ENCODE assay signal across 8 cellular contexts in genomic region chr12:56315256-56315625, GRCh38. TPM values are rescaled to one million over a fixed set of nuclear protein-coding genes. Genes with fewer than 3 reads are reported as not detected.
A peak's percentile ranks its signal among the peaks of the same experiment; 100 is the strongest.
DNase-seq lines count a peak whose midpoint lies in the region; ATAC-seq and TF ChIP-seq lines count a peak whose summit lies in the region.

No MANE protein-coding gene starts in this region.

- H3K36me3 Mint-ChIP-seq in activated CD4-positive, alpha-beta T cell treated with anti-CD3 and anti-CD28 coated beads, Interleukin-2, amount 10 ng/mL, durations not matched to agents 7 days and 5 days (ENCODE audit: low read depth) = peaks cover 27% of the 10 kb centered on the region
- peaks cover 30% of the 10 kb centered on the region for H3K36me3 Mint-ChIP-seq in activated CD4-positive, alpha-beta memory T cell treated with anti-CD3 and anti-CD28 coated beads, Interleukin-2, amount 10 ng/mL, durations not matched to agents 7 days and 5 days (ENCODE audit: low read depth)
- no peaks in the 10 kb centered on the region for H3K36me3 Mint-ChIP-seq in glutamatergic neuron (ENCODE audit: unreplicated experiment)

- no peak for TF ChIP-seq CTCF in glutamatergic neuron (IDR thresholded peaks at IDR 0.05; ENCODE audit: partially characterized antibody, unreplicated experiment)

- POLR2A ChIA-PET in activated CD4-positive, alpha-beta T cell treated with anti-CD3 and anti-CD28 coated beads, Interleukin-2, amount 10 ng/mL, durations not matched to agents 7 days and 5 days (lab: Charles Lee) = interaction anchor here (1.6 kb wide), 1 partner anchor 44 kb away, joined by 10 read pairs; the partner anchor contains the start of gene STAT2
- POLR2A ChIA-PET in activated CD4-positive, alpha-beta memory T cell treated with anti-CD3 and anti-CD28 coated beads, Interleukin-2, amount 10 ng/mL, durations not matched to agents 7 days and 5 days (lab: Charles Lee) = interaction anchor here (0.9 to 3.8 kb wide), 22 partner anchors 10 to 341 kb away, joined by 3 to 66 read pairs (median 5); partner anchors contain the start of genes COQ10A, IL23A, MYL6B and PAN2

- no peaks in the 10 kb centered on the region for H3K27me3 Mint-ChIP-seq in activated CD4-positive, alpha-beta T cell treated with anti-CD3 and anti-CD28 coated beads, Interleukin-2, amount 10 ng/mL, durations not matched to agents 7 days and 5 days
- H3K27me3 Mint-ChIP-seq in activated CD4-positive, alpha-beta memory T cell treated with anti-CD3 and anti-CD28 coated beads, Interleukin-2, amount 10 ng/mL, durations not matched to agents 7 days and 5 days = no peaks in the 10 kb centered on the region
- H3K27me3 Mint-ChIP-seq in glutamatergic neuron (ENCODE audit: unreplicated experiment) = peaks cover 6% of the 10 kb centered on the region

- peak overlapping the region; percentile 97 for H3K4me3 Mint-ChIP-seq in activated CD4-positive, alpha-beta T cell treated with anti-CD3 and anti-CD28 coated beads, Interleukin-2, amount 10 ng/mL, durations not matched to agents 7 days and 5 days
- H3K4me3 Mint-ChIP-seq in activated CD4-positive, alpha-beta memory T cell treated with anti-CD3 and anti-CD28 coated beads, Interleukin-2, amount 10 ng/mL, durations not matched to agents 7 days and 5 days = peak overlapping the region; percentile 96
- H3K4me3 Mint-ChIP-seq in glutamatergic neuron (ENCODE audit: unreplicated experiment) = peak overlapping the region; percentile 97

- CTCF ChIA-PET in activated CD4-positive, alpha-beta T cell treated with anti-CD3 and anti-CD28 coated beads, Interleukin-2, amount 10 ng/mL, durations not matched to agents 7 days and 5 days (lab: Charles Lee) = interaction anchor here (1.0 to 2.3 kb wide), 17 partner anchors 8 to 258 kb away, joined by 3 to 8 read pairs (median 6); partner anchors contain the start of genes IL23A, PAN2, SMARCC2 and SPRYD4
- CTCF ChIA-PET in activated CD4-positive, alpha-beta memory T cell treated with anti-CD3 and anti-CD28 coated beads, Interleukin-2, amount 10 ng/mL, durations not matched to agents 7 days and 5 days (lab: Charles Lee) = interaction anchor here (0.9 to 2.6 kb wide), 9 partner anchors 10 to 149 kb away, joined by 3 to 24 read pairs (median 5); partner anchors contain the start of genes ANKRD52, IL23A, RNF41 and STAT2

- H3K9me3 Mint-ChIP-seq in activated CD4-positive, alpha-beta T cell treated with anti-CD3 and anti-CD28 coated beads, Interleukin-2, amount 10 ng/mL, durations not matched to agents 7 days and 5 days = no peaks in the 10 kb centered on the region
- H3K9me3 Mint-ChIP-seq in activated CD4-positive, alpha-beta memory T cell treated with anti-CD3 and anti-CD28 coated beads, Interleukin-2, amount 10 ng/mL, durations not matched to agents 7 days and 5 days = no peaks in the 10 kb centered on the region
- H3K9me3 Mint-ChIP-seq in glutamatergic neuron (ENCODE audit: unreplicated experiment) = no peaks in the 10 kb centered on the region

- peaks cover 24% of the 10 kb centered on the region for H3K4me1 Mint-ChIP-seq in activated CD4-positive, alpha-beta T cell treated with anti-CD3 and anti-CD28 coated beads, Interleukin-2, amount 10 ng/mL, durations not matched to agents 7 days and 5 days
- peaks cover 21% of the 10 kb centered on the region for H3K4me1 Mint-ChIP-seq in activated CD4-positive, alpha-beta memory T cell treated with anti-CD3 and anti-CD28 coated beads, Interleukin-2, amount 10 ng/mL, durations not matched to agents 7 days and 5 days
- H3K4me1 Mint-ChIP-seq in glutamatergic neuron (ENCODE audit: low read depth, unreplicated experiment) = peaks cover 3% of the 10 kb centered on the region

- DNase-seq in activated CD4-positive, alpha-beta T cell treated with anti-CD3 and anti-CD28 coated beads, Interleukin-2, amount 10 ng/mL, durations not matched to agents 7 days and 5 days = no peak
- DNase-seq in activated CD4-positive, alpha-beta T cell treated with anti-CD3 and anti-CD28 coated beads, Interleukin-2, amount 50 U/mL, for 4 hours = no peak
- peak; percentile 31 for DNase-seq in activated CD4-positive, alpha-beta memory T cell treated with anti-CD3 and anti-CD28 coated beads, Interleukin-2, amount 10 ng/mL, durations not matched to agents 7 days and 5 days
- DNase-seq in glutamatergic neuron (no peak), posterior cingulate gyrus (peak in 6 of 10 donors; percentile 17 to 92 (median 56)), DMS153 (lab: John Stamatoyannopoulos, UW) (no peak), DMS79 treated with DMSO at 0.1 percent for 48 hours (lab: John Stamatoyannopoulos, UW) (no peak)

- peak overlapping the region; percentile 97 for H3K27ac Mint-ChIP-seq in activated CD4-positive, alpha-beta T cell treated with anti-CD3 and anti-CD28 coated beads, Interleukin-2, amount 10 ng/mL, durations not matched to agents 7 days and 5 days
- H3K27ac Mint-ChIP-seq in activated CD4-positive, alpha-beta memory T cell treated with anti-CD3 and anti-CD28 coated beads, Interleukin-2, amount 10 ng/mL, durations not matched to agents 7 days and 5 days = peak overlapping the region; percentile 94
- peak overlapping the region; percentile 96 for H3K27ac Mint-ChIP-seq in glutamatergic neuron (ENCODE audit: unreplicated experiment)

- ATAC-seq in GM21526 (IDR thresholded peaks at IDR 0.05; ENCODE audit: low FRiP score, unreplicated experiment) = no peak

- intact Hi-C loops in posterior cingulate gyrus (cut with DNase I) = loop anchor here (5.0 kb wide), 1 partner anchor 147 kb away; no protein-coding TSS in a partner anchor

RNA-seq across cellular contexts. Expression of gene CNPY2, which starts 0.5 kb away (rescaled TPM):
- 100 to 1,000 TPM in 1 of 2 experiments, 10 to 100 TPM in 1; 96.2 to 105 TPM for total RNA-seq in activated CD4-positive, alpha-beta T cell treated with anti-CD3 and anti-CD28 coated beads, Interleukin-2, amount 10 ng/mL, durations not matched to agents 7 days and 5 days
- 10 to 100 TPM; 95.0 to 99.3 TPM for total RNA-seq in activated CD4-positive, alpha-beta memory T cell treated with anti-CD3 and anti-CD28 coated beads, Interleukin-2, amount 10 ng/mL, durations not matched to agents 7 days and 5 days
- 141 TPM for total RNA-seq in glutamatergic neuron (ENCODE audit: unreplicated experiment)

RNA-seq across cellular contexts. Expression of gene CS, which starts 15.1 kb away (rescaled TPM):
- total RNA-seq in activated CD4-positive, alpha-beta T cell treated with anti-CD3 and anti-CD28 coated beads, Interleukin-2, amount 10 ng/mL, durations not matched to agents 7 days and 5 days = 100 to 1,000 TPM; 177 to 201 TPM
- 100 to 1,000 TPM; 188 to 193 TPM for total RNA-seq in activated CD4-positive, alpha-beta memory T cell treated with anti-CD3 and anti-CD28 coated beads, Interleukin-2, amount 10 ng/mL, durations not matched to agents 7 days and 5 days
- 257 TPM for total RNA-seq in glutamatergic neuron (ENCODE audit: unreplicated experiment)

RNA-seq across cellular contexts. Expression of gene PAN2, which starts 18.6 kb away (rescaled TPM):
- total RNA-seq in activated CD4-positive, alpha-beta T cell treated with anti-CD3 and anti-CD28 coated beads, Interleukin-2, amount 10 ng/mL, durations not matched to agents 7 days and 5 days = 10 to 100 TPM; 76.9 to 78.9 TPM
- 10 to 100 TPM; 61.3 to 64.2 TPM for total RNA-seq in activated CD4-positive, alpha-beta memory T cell treated with anti-CD3 and anti-CD28 coated beads, Interleukin-2, amount 10 ng/mL, durations not matched to agents 7 days and 5 days
- total RNA-seq in glutamatergic neuron (ENCODE audit: unreplicated experiment) = 101 TPM

RNA-seq across cellular contexts. Expression of gene IL23A, which starts 23.4 kb away (rescaled TPM):
- 1 to 10 TPM; 6.1 to 8.0 TPM for total RNA-seq in activated CD4-positive, alpha-beta T cell treated with anti-CD3 and anti-CD28 coated beads, Interleukin-2, amount 10 ng/mL, durations not matched to agents 7 days and 5 days
- 10 to 100 TPM; 11.0 to 11.7 TPM for total RNA-seq in activated CD4-positive, alpha-beta memory T cell treated with anti-CD3 and anti-CD28 coated beads, Interleukin-2, amount 10 ng/mL, durations not matched to agents 7 days and 5 days
- total RNA-seq in glutamatergic neuron (ENCODE audit: unreplicated experiment) = 0.42 TPM

RNA-seq across cellular contexts. Expression of gene STAT2, which starts 44.7 kb away (rescaled TPM):
- total RNA-seq in activated CD4-positive, alpha-beta T cell treated with anti-CD3 and anti-CD28 coated beads, Interleukin-2, amount 10 ng/mL, durations not matched to agents 7 days and 5 days = 100 to 1,000 TPM; 391 to 398 TPM
- total RNA-seq in activated CD4-positive, alpha-beta memory T cell treated with anti-CD3 and anti-CD28 coated beads, Interleukin-2, amount 10 ng/mL, durations not matched to agents 7 days and 5 days = 100 to 1,000 TPM; 298 to 304 TPM
- 74.7 TPM for total RNA-seq in glutamatergic neuron (ENCODE audit: unreplicated experiment)

Comparison
In these comparisons a context has a peak if more than half of its experiments do, and no peak if none do; other contexts are left out.
1. DNase-seq: peak in activated CD4-positive, alpha-beta memory T cell treated with anti-CD3 and anti-CD28 coated beads, Interleukin-2, amount 10 ng/mL, durations not matched to agents 7 days and 5 days (single experiment) and posterior cingulate gyrus (6 of 10); none in activated CD4-positive, alpha-beta T cell treated with anti-CD3 and anti-CD28 coated beads, Interleukin-2, amount 10 ng/mL, durations not matched to agents 7 days and 5 days (single experiment), activated CD4-positive, alpha-beta T cell treated with anti-CD3 and anti-CD28 coated beads, Interleukin-2, amount 50 U/mL, for 4 hours (0 of 2), glutamatergic neuron (single experiment), DMS153 (single experiment) and DMS79 treated with DMSO at 0.1 percent for 48 hours (single experiment).
2. Peak in every context shown above with its lines, with median percentiles within 50 percentile points of each other: H3K27ac Mint-ChIP-seq and H3K4me3 Mint-ChIP-seq.